ENCODE assay signal across 1 cellular context in the genomic region with DNA sequence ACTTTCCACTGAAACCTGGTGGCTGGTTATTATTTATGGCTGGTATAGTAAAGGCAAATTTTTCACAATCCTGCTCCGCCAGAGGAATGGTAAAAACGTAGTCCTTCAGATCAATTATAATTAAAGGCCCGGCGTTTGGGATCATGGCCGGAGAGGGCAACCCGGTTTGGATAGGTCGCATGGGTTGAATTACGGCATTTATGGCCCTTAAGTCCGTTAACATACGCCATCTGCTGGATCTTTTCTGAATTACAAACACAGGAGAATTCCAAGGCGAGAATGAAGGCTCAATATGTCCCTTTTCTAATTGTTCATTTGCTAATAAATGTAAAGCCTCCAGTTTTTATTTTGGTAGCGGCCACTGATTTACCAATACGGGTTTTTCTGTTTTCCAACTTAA.
TF ChIP-seq lines count a peak whose summit lies in the region.

No MANE protein-coding gene starts in this region.

TF ChIP-seq in WTC11, 78 proteins besides CTCF, POLR2A, EP300 and RAD21 (continued from another document):
- TF ChIP-seq, protein P1, sequence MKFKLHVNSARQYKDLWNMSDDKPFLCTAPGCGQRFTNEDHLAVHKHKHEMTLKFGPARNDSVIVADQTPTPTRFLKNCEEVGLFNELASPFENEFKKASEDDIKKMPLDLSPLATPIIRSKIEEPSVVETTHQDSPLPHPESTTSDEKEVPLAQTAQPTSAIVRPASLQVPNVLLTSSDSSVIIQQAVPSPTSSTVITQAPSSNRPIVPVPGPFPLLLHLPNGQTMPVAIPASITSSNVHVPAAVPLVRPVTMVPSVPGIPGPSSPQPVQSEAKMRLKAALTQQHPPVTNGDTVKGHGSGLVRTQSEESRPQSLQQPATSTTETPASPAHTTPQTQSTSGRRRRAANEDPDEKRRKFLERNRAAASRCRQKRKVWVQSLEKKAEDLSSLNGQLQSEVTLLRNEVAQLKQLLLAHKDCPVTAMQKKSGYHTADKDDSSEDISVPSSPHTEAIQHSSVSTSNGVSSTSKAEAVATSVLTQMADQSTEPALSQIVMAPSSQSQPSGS (CRISPR knock-in tag; IDR thresholded peaks at IDR 0.05; ENCODE audit: borderline replicate concordance, low read depth), result no peak
- TF ChIP-seq ZNF671 (CRISPR knock-in tag; IDR thresholded peaks at IDR 0.05) (no peak), ZNF138 (CRISPR knock-in tag; conservative IDR thresholded peaks at IDR 0.05) (no peak), MXD4 (CRISPR knock-in tag; IDR thresholded peaks at IDR 0.05; ENCODE audit: borderline replicate concordance) (no peak), HMGA2 (CRISPR knock-in tag; IDR thresholded peaks at IDR 0.05) (no peak), ZNF121 (CRISPR knock-in tag; IDR thresholded peaks at IDR 0.05) (no peak), TEAD4 (CRISPR knock-in tag; IDR thresholded peaks at IDR 0.05) (no peak)
- TF ChIP-seq, protein P2, sequence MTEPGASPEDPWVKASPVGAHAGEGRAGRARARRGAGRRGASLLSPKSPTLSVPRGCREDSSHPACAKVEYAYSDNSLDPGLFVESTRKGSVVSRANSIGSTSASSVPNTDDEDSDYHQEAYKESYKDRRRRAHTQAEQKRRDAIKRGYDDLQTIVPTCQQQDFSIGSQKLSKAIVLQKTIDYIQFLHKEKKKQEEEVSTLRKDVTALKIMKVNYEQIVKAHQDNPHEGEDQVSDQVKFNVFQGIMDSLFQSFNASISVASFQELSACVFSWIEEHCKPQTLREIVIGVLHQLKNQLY (CRISPR knock-in tag; IDR thresholded peaks at IDR 0.05), result no peak
- TF ChIP-seq, protein P3, sequence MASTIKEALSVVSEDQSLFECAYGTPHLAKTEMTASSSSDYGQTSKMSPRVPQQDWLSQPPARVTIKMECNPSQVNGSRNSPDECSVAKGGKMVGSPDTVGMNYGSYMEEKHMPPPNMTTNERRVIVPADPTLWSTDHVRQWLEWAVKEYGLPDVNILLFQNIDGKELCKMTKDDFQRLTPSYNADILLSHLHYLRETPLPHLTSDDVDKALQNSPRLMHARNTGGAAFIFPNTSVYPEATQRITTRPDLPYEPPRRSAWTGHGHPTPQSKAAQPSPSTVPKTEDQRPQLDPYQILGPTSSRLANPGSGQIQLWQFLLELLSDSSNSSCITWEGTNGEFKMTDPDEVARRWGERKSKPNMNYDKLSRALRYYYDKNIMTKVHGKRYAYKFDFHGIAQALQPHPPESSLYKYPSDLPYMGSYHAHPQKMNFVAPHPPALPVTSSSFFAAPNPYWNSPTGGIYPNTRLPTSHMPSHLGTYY (CRISPR knock-in tag; IDR thresholded peaks at IDR 0.05), result no peak
- TF ChIP-seq, protein P4, sequence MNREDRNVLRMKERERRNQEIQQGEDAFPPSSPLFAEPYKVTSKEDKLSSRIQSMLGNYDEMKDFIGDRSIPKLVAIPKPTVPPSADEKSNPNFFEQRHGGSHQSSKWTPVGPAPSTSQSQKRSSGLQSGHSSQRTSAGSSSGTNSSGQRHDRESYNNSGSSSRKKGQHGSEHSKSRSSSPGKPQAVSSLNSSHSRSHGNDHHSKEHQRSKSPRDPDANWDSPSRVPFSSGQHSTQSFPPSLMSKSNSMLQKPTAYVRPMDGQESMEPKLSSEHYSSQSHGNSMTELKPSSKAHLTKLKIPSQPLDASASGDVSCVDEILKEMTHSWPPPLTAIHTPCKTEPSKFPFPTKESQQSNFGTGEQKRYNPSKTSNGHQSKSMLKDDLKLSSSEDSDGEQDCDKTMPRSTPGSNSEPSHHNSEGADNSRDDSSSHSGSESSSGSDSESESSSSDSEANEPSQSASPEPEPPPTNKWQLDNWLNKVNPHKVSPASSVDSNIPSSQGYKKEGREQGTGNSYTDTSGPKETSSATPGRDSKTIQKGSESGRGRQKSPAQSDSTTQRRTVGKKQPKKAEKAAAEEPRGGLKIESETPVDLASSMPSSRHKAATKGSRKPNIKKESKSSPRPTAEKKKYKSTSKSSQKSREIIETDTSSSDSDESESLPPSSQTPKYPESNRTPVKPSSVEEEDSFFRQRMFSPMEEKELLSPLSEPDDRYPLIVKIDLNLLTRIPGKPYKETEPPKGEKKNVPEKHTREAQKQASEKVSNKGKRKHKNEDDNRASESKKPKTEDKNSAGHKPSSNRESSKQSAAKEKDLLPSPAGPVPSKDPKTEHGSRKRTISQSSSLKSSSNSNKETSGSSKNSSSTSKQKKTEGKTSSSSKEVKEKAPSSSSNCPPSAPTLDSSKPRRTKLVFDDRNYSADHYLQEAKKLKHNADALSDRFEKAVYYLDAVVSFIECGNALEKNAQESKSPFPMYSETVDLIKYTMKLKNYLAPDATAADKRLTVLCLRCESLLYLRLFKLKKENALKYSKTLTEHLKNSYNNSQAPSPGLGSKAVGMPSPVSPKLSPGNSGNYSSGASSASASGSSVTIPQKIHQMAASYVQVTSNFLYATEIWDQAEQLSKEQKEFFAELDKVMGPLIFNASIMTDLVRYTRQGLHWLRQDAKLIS (CRISPR knock-in tag; IDR thresholded peaks at IDR 0.05; ENCODE audit: borderline replicate concordance), result no peak
- TF ChIP-seq, protein P5, sequence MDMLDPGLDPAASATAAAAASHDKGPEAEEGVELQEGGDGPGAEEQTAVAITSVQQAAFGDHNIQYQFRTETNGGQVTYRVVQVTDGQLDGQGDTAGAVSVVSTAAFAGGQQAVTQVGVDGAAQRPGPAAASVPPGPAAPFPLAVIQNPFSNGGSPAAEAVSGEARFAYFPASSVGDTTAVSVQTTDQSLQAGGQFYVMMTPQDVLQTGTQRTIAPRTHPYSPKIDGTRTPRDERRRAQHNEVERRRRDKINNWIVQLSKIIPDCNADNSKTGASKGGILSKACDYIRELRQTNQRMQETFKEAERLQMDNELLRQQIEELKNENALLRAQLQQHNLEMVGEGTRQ (CRISPR knock-in tag; IDR thresholded peaks at IDR 0.05), result no peak
